Comparison of ENCODE assay signal across 10 cellular contexts in the genomic region with DNA sequence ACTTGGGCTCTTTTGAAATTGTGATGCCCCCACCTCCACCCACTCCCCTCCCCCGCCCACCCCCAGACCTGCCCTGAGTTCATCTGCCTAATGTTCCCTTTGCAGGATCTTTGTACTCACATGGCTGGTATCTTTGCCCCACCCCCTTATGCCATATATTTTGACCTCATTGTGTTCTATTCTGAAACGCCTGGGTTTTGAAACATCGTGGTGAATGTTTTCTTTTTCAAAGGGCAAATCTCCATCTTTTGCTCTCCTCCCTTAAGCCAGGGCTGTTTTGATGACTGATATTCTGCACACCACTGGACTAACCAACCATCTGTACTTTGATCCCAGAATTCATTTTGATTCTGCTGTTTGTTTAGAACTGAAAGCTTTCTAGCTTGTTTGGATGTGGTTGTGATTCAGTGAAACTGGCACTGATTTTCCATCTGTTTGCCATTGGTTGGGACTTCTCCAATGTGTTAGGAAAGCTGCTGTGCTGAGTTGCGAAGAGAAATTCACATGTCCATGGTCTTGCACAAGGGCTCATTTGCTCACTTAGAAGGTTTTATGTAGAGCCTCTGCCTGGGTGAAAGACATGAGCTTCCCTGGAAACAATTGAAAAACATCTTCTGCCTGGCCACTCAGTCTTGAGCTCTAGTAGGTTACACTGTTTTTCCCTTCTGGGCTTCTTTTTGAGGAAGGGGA. TPM values are rescaled to one million over a fixed set of nuclear protein-coding genes. Genes with fewer than 3 reads are reported as not detected.
DNase-seq lines count a peak whose midpoint lies in the region; ATAC-seq and TF ChIP-seq lines count a peak whose summit lies in the region.
"Had no signal": no experiment of that assay in that cellular context is flagged by ENCODE, and none has a peak within 500 bp of the region (broad histone marks: within the 10 kb centered on the region; RNA-seq: fewer than 3 reads in every experiment).

No MANE protein-coding gene starts in this region.

- no peaks in the 10 kb centered on the region for H3K9me3 Mint-ChIP-seq in stimulated activated naive CD8-positive, alpha-beta T cell treated with anti-CD3 and anti-CD28 coated beads, Interleukin-15, Interleukin-2, amounts not matched to agents 100 ng/mL and 50 ng/mL, for 24 hours

- H3K27me3 Mint-ChIP-seq in stimulated activated naive CD8-positive, alpha-beta T cell treated with anti-CD3 and anti-CD28 coated beads, Interleukin-15, Interleukin-2, amounts not matched to agents 100 ng/mL and 50 ng/mL, for 24 hours = no peaks in the 10 kb centered on the region

- H3K36me3 Mint-ChIP-seq in stimulated activated naive CD8-positive, alpha-beta T cell treated with anti-CD3 and anti-CD28 coated beads, Interleukin-15, Interleukin-2, amounts not matched to agents 100 ng/mL and 50 ng/mL, for 24 hours (ENCODE audit: low read depth) = peaks cover 43% of the 10 kb centered on the region

- peaks cover 96% of the 10 kb centered on the region for H3K4me1 Mint-ChIP-seq in stimulated activated naive CD8-positive, alpha-beta T cell treated with anti-CD3 and anti-CD28 coated beads, Interleukin-15, Interleukin-2, amounts not matched to agents 100 ng/mL and 50 ng/mL, for 24 hours (ENCODE audit: low read depth)

- ATAC-seq in stimulated activated naive CD8-positive, alpha-beta T cell treated with anti-CD3 and anti-CD28 coated beads, Interleukin-15, Interleukin-2, amounts not matched to agents 100 U/mL and 50 U/mL, for 24 hours = no peak

- DNase-seq in stimulated activated naive CD8-positive, alpha-beta T cell treated with anti-CD3 and anti-CD28 coated beads, Interleukin-15, Interleukin-2, amounts not matched to agents 100 U/mL and 50 U/mL, for 24 hours = no peak
- DNase-seq in choroid plexus epithelial cell (ENCODE audit: low read depth) = peak; percentile 75
- DNase-seq in mucosa of gallbladder (ENCODE audit: low spot score) = peak; percentile 53
- DNase-seq in NCI-H2196 (lab: John Stamatoyannopoulos, UW; ENCODE audit: unreplicated experiment) = no peak
- DNase-seq in activated CD4-positive, CD25-positive, alpha-beta regulatory T cell treated with anti-CD3 and anti-CD28 coated beads, Interleukin-2, amount 50 U/mL, for 72 hours = no peak
- no peak for DNase-seq in NCI-H446 treated with DMSO at 0.1 percent for 48 hours (lab: John Stamatoyannopoulos, UW)
- DNase-seq in HPDE6-E6E7 (ENCODE audit: extremely low spot score) = no peak
- DNase-seq: DMS53, NCI-H2081 treated with DMSO at 0.1 percent for 48 hours had no signal

- peak overlapping the region; percentile 80 for H3K27ac Mint-ChIP-seq in stimulated activated naive CD8-positive, alpha-beta T cell treated with anti-CD3 and anti-CD28 coated beads, Interleukin-15, Interleukin-2, amounts not matched to agents 100 ng/mL and 50 ng/mL, for 24 hours

- H3K4me3 Mint-ChIP-seq in stimulated activated naive CD8-positive, alpha-beta T cell treated with anti-CD3 and anti-CD28 coated beads, Interleukin-15, Interleukin-2, amounts not matched to agents 100 ng/mL and 50 ng/mL, for 24 hours = peak overlapping the region; percentile 87

- TF ChIP-seq CTCF in choroid plexus epithelial cell (conservative IDR thresholded peaks at IDR 0.05; ENCODE audit: low read depth, low read length) = no peak

- no peak overlapping the region for H3K4me3 ChIP-seq in choroid plexus epithelial cell (ENCODE audit: low read depth, low read length)

RNA-seq across cellular contexts. Expression of a gene that starts 16.5 kb away (rescaled TPM):
- 47.6 TPM for total RNA-seq in mucosa of gallbladder

Comparison
In these comparisons a context has a peak if more than half of its experiments do, and no peak if none do; other contexts are left out.
1. DNase-seq: peak in choroid plexus epithelial cell (single experiment) and mucosa of gallbladder (single experiment); none in stimulated activated naive CD8-positive, alpha-beta T cell treated with anti-CD3 and anti-CD28 coated beads, Interleukin-15, Interleukin-2, amounts not matched to agents 100 U/mL and 50 U/mL, for 24 hours (single experiment), NCI-H2196 (single experiment), activated CD4-positive, CD25-positive, alpha-beta regulatory T cell treated with anti-CD3 and anti-CD28 coated beads, Interleukin-2, amount 50 U/mL, for 72 hours (single experiment), NCI-H446 treated with DMSO at 0.1 percent for 48 hours (single experiment) and HPDE6-E6E7 (single experiment).